15 cellular contexts compared by ENCODE assay signal in genomic region chr1:30762152-30762930, GRCh38. TPM values are rescaled to one million over a fixed set of nuclear protein-coding genes. Genes with fewer than 3 reads are reported as not detected.
A peak's percentile ranks its signal among the peaks of the same experiment; 100 is the strongest.
DNase-seq lines count a peak whose midpoint lies in the region; ATAC-seq, FAIRE-seq and TF ChIP-seq lines count a peak whose summit lies in the region.
"Had no signal": no experiment of that assay in that cellular context is flagged by ENCODE, and none has a peak within 500 bp of the region (broad histone marks: within the 10 kb centered on the region; RNA-seq: fewer than 3 reads in every experiment).

No MANE protein-coding gene starts in this region.

- H3K9ac ChIP-seq in KMS-11 (no peak overlapping the region), GM12878 (ENCODE audit: control insufficient read depth, insufficient read depth, low read length) (peak overlapping the region; percentile 49)

- no peaks in the 10 kb centered on the region for H3K9me3 ChIP-seq in GM12878 (replicated peaks; ENCODE audit: control insufficient read depth, insufficient read depth, low read length)
- H3K9me3 ChIP-seq: SJSA1 had no signal

- SMC1A ChIA-PET in GM12878 (lab: Charles Lee; ENCODE audit: uncharacterized antibody, unreplicated experiment): interaction anchor here (16.4 to 24.8 kb wide), 3 partner anchors 14 to 34 kb away, joined by 248 to 556 read pairs (median 440); partner anchors contain the start of gene MATN1

- no peak overlapping the region for H3K4me3 ChIP-seq in KMS-11 (IDR thresholded peaks at IDR 0.05; ENCODE audit: insufficient read depth, low read depth, low read length)
- peak overlapping the region; percentile 9; the same call in 1 of the 2 replicates for H3K4me3 ChIP-seq in GM12878
- no peak overlapping the region for H3K4me3 ChIP-seq in skin epidermis
- H3K4me3 ChIP-seq: SJSA1 had no signal

- TF ChIP-seq RAD21 in GM12878 (IDR thresholded peaks at IDR 0.05; ENCODE audit: insufficient read depth, low read depth, low read length): no peak

- no peak overlapping the region for H3K27ac ChIP-seq in KMS-11
- H3K27ac ChIP-seq in GM12878 (ENCODE audit: control insufficient read depth, insufficient read depth): peak overlapping the region; percentile 87
- peak overlapping the region in 11 of 21 experiments; percentile 14 to 99 (median 42) for H3K27ac ChIP-seq in skin epidermis
- H3K27ac ChIP-seq: 22Rv1, SJSA1 had no signal

- H3K27me3 Mint-ChIP-seq in T-helper 1 cell treated with Interleukin-12 subunit alpha and Interleukin-12 subunit beta and Interleukin-4 antibody, amounts not matched to agents 30 μg/mL and 1 μg/mL, for 36 hours (ENCODE audit: low read depth): no peaks in the 10 kb centered on the region
- H3K27me3 Mint-ChIP-seq in mesothelial cell of epicardium (ENCODE audit: low read depth): no peaks in the 10 kb centered on the region

- H3K4me3 Mint-ChIP-seq in T-helper 1 cell treated with Interleukin-12 subunit alpha and Interleukin-12 subunit beta and Interleukin-4 antibody, amounts not matched to agents 30 μg/mL and 1 μg/mL, for 36 hours: no peak overlapping the region
- no peak overlapping the region for H3K4me3 Mint-ChIP-seq in mesothelial cell of epicardium
- H3K4me3 Mint-ChIP-seq: WTC11 had no signal

- H3K4me1 ChIP-seq in KMS-11 (ENCODE audit: low read depth, poor library complexity, severe bottlenecking): peaks cover 26% of the 10 kb centered on the region
- H3K4me1 ChIP-seq in GM12878 (ENCODE audit: control insufficient read depth, insufficient read depth, low read length): peaks cover 86% of the 10 kb centered on the region

- ATAC-seq in GM12878 (peak; percentile 30), GM21526 (IDR thresholded peaks at IDR 0.05; ENCODE audit: low FRiP score, unreplicated experiment) (no peak)
- ATAC-seq: HCT116, WTC11 had no signal

- POLR2A ChIA-PET in GM12878 (lab: Charles Lee): interaction anchor here (0.8 to 20.6 kb wide), 7 partner anchors 16 to 44 kb away, joined by 3 to 741 read pairs (median 6); no protein-coding TSS in a partner anchor

- H3K36me3 Mint-ChIP-seq in T-helper 1 cell treated with Interleukin-12 subunit alpha and Interleukin-12 subunit beta and Interleukin-4 antibody, amounts not matched to agents 30 μg/mL and 1 μg/mL, for 36 hours (ENCODE audit: low read depth): no peaks in the 10 kb centered on the region
- H3K36me3 Mint-ChIP-seq in mesothelial cell of epicardium: no peaks in the 10 kb centered on the region

- peaks cover 54% of the 10 kb centered on the region for H3K4me1 Mint-ChIP-seq in T-helper 1 cell treated with Interleukin-12 subunit alpha and Interleukin-12 subunit beta and Interleukin-4 antibody, amounts not matched to agents 30 μg/mL and 1 μg/mL, for 36 hours (ENCODE audit: low read depth)
- H3K4me1 Mint-ChIP-seq in mesothelial cell of epicardium: peaks cover 5% of the 10 kb centered on the region

- in situ Hi-C loops in GM12878 (cut with MboI): no loop called here

- WGBS in GM12878 (ENCODE audit: insufficient coverage, insufficient replicate concordance, low lambda C conversion rate, missing lambda C conversion rate): 14% methylated on average over 6 of the region's 6 CpGs

- no peaks in the 10 kb centered on the region; the same call in 1 of the 2 replicates for H3K27me3 ChIP-seq in KMS-11 (ENCODE audit: insufficient read depth, low read depth)
- H3K27me3 ChIP-seq in GM12878 (replicated peaks in 1 of 2; ENCODE audit: control insufficient read depth in 2 of 2, insufficient read depth in 2 of 2, low read length in 1 of 2): no peaks in the 10 kb centered on the region
- H3K27me3 ChIP-seq: SJSA1 had no signal

- no peak for TF ChIP-seq CTCF in KMS-11 (conservative IDR thresholded peaks at IDR 0.05; ENCODE audit: low read depth, low read length)
- no peak for TF ChIP-seq CTCF in GM12878 (IDR thresholded peaks at IDR 0.05 in 2 of 3, conservative IDR thresholded peaks at IDR 0.05 in 1 of 3; ENCODE audit: control insufficient read depth in 2 of 3, extremely low read depth in 1 of 3, insufficient read depth in 1 of 3, low read depth in 3 of 3, low read length in 3 of 3)
- no peak for TF ChIP-seq CTCF in mesothelial cell of epicardium (IDR thresholded peaks at IDR 0.05; ENCODE audit: unreplicated experiment)

- peak overlapping the region; percentile 77 for H3K27ac Mint-ChIP-seq in T-helper 1 cell treated with Interleukin-12 subunit alpha and Interleukin-12 subunit beta and Interleukin-4 antibody, amounts not matched to agents 30 μg/mL and 1 μg/mL, for 36 hours
- no peak overlapping the region for H3K27ac Mint-ChIP-seq in mesothelial cell of epicardium
- H3K27ac Mint-ChIP-seq: WTC11 had no signal

- CTCF ChIA-PET in GM12878 (lab: Yijun Ruan, JAX): interaction anchor here (0.8 to 7.0 kb wide), 11 partner anchors 8 to 166 kb away, joined by 3 to 72 read pairs (median 4); partner anchors contain the start of gene MATN1

- H3K9me3 Mint-ChIP-seq in T-helper 1 cell treated with Interleukin-12 subunit alpha and Interleukin-12 subunit beta and Interleukin-4 antibody, amounts not matched to agents 30 μg/mL and 1 μg/mL, for 36 hours: no peaks in the 10 kb centered on the region
- H3K9me3 Mint-ChIP-seq in mesothelial cell of epicardium: no peaks in the 10 kb centered on the region

- no peaks in the 10 kb centered on the region for H3K36me3 ChIP-seq in KMS-11 (ENCODE audit: insufficient read depth)
- H3K36me3 ChIP-seq in GM12878 (ENCODE audit: control insufficient read depth in 2 of 2, insufficient read depth in 2 of 2, low read length in 1 of 2): no peaks in the 10 kb centered on the region
- H3K36me3 ChIP-seq: SJSA1 had no signal

- peak; percentile 4; the same call in 1 of the 2 replicates for TF ChIP-seq POLR2A in GM12878 (IDR thresholded peaks at IDR 0.05; ENCODE audit: low read depth, low read length)

- H3K79me2 ChIP-seq in KMS-11 (ENCODE audit: insufficient read depth, low read depth) (peaks cover 4% of the 10 kb centered on the region; the same call in 1 of the 2 replicates), GM12878 (ENCODE audit: control insufficient read depth, insufficient read depth, low read length) (peaks cover 58% of the 10 kb centered on the region)

- intact Hi-C loops in GM12878 (cut with micrococcal nuclease; ENCODE audit: unreplicated experiment): no loop called here

- H4K20me1 ChIP-seq in KMS-11 (ENCODE audit: insufficient read depth) (no peaks in the 10 kb centered on the region), GM12878 (ENCODE audit: control insufficient read depth, insufficient read depth) (no peaks in the 10 kb centered on the region)

- H2AFZ ChIP-seq in KMS-11 (ENCODE audit: low read depth) (no peak overlapping the region), GM12878 (ENCODE audit: control insufficient read depth, low read depth, low read length) (peak overlapping the region; percentile 24; the same call in 1 of the 2 replicates)

- FAIRE-seq in GM12878 (lab: Jason Lieb, UNC): no peak
- no peak for FAIRE-seq in RCC 7860 (lab: Jason Lieb, UNC)
- FAIRE-seq: D721Med had no signal

- peak in 1 of 2 experiments; percentile 39; a peak in 1 of 4 replicates for TF ChIP-seq EP300 in GM12878 (IDR thresholded peaks at IDR 0.05; ENCODE audit: borderline replicate concordance in 1 of 2, control insufficient read depth in 1 of 2, low read depth in 2 of 2, low read length in 2 of 2)

- H3K4me2 ChIP-seq in KMS-11 (0 out of 2 replicates have a peak overlapping the region, but pooled peaks have one; percentile 9), GM12878 (ENCODE audit: control insufficient read depth, insufficient read depth) (peak overlapping the region; percentile 75)

- DNase-seq in T-helper 1 cell: no peak
- no peak for DNase-seq in GM12878 (ENCODE audit: low read depth, low spot score)
- no peak for DNase-seq in RCC 7860 (ENCODE audit: low spot score)
- no peak for DNase-seq in mesothelial cell of epicardium (ENCODE audit: low spot score in 2 of 2, unreplicated experiment in 2 of 2)
- DNase-seq: cortex of kidney had no signal

- no TSS peak for BruUV-seq in GM12878 (replicated peaks; lab: Mats Ljungman, UMichigan)

- RAD21 ChIA-PET in GM12878 (lab: Charles Lee; ENCODE audit: unreplicated experiment): interaction anchor here (0.8 to 17.1 kb wide), 5 partner anchors 12 to 42 kb away, joined by 4 to 462 read pairs (median 198); no protein-coding TSS in a partner anchor

RNA-seq across cellular contexts. Expression of gene LAPTM5, which starts 4.8 kb away (rescaled TPM):
- 345 and 349 TPM in 2 replicates for total RNA-seq in GM12878 (2013; cell fraction: nucleolus; rRNA removed)
- total RNA-seq in GM12878 (2014; rRNA removed): 360 and 370 TPM in 2 replicates
- 423 and 431 TPM in 2 replicates for total RNA-seq in GM12878 (2014; rRNA removed; fragmentation: Illumina TruSeq; extraction: Trizol)
- 740 and 758 TPM in 2 replicates for total RNA-seq in GM12878 (2021)
- polyA plus RNA-seq in GM12878 (2011; ENCODE audit: low read depth): 582 TPM
- 411 and 682 TPM in 2 replicates for polyA plus RNA-seq in GM12878 (2011; rRNA removed)
- 985 and 1,156 TPM in 2 replicates for polyA plus RNA-seq in GM12878 (2011; cell fraction: cytosol; rRNA removed)
- polyA plus RNA-seq in GM12878 (2011; cell fraction: nucleus; rRNA removed): 492 and 615 TPM in 2 replicates
- 791 and 943 TPM in 2 replicates for polyA plus RNA-seq in GM12878 (2012)
- 972 and 1,013 TPM in 2 replicates for polyA plus RNA-seq in GM12878 (2014; fragmentation: Illumina TruSeq; extraction: Trizol)
- 10 to 100 TPM; 24.1 to 48.8 TPM for polyA plus RNA-seq in GM12878 (2014; fragmentation: Nextera tagmentation; extraction: Ambion mirVana)
- 675 and 692 TPM in 2 replicates for polyA plus RNA-seq in GM12878 (2014; rRNA removed)
- polyA plus RNA-seq in GM12878 (2016; fragmentation: Nextera tagmentation; extraction: Ambion mirVana): 1,000 to 10,000 TPM in 1 of 2 experiments, 100 to 1,000 TPM in 1; 977 to 1,034 TPM
- 1,330 and 1,556 TPM in 2 replicates for polyA minus RNA-seq in GM12878 (2011; rRNA and poly(A)+ RNA removed)
- 364 and 402 TPM in 2 replicates for polyA minus RNA-seq in GM12878 (2011; cell fraction: cytosol; rRNA and poly(A)+ RNA removed)
- 131 and 171 TPM in 2 replicates for polyA minus RNA-seq in GM12878 (2011; cell fraction: nucleus; rRNA and poly(A)+ RNA removed)
- 0.11 TPM in 1 of 3 replicates, not detected in the others for total RNA-seq in mesothelial cell of epicardium
- total RNA-seq: renal cortical epithelial cell, SJSA1 had no signal

RNA-seq across cellular contexts. Expression of gene MATN1, which starts 39.0 kb away (rescaled TPM):
- total RNA-seq in GM12878 (2013; cell fraction: nucleolus; rRNA removed): 0.51 and 1.9 TPM in 2 replicates
- total RNA-seq in GM12878 (2014; rRNA removed) (0.11 and 0.27 TPM in 2 replicates), GM12878 (2014; rRNA removed; fragmentation: Illumina TruSeq; extraction: Trizol) (0.04 TPM in 1 of 2 replicates, not detected in the other), GM12878 (2021) (0.21 and 0.24 TPM in 2 replicates), mesothelial cell of epicardium (4.0 to 5.6 TPM (median 4.9 TPM) in 3 replicates)
- polyA plus RNA-seq in GM12878 (2011; ENCODE audit: low read depth): 0.31 TPM
- polyA plus RNA-seq in GM12878 (2011; rRNA removed) (0.36 and 0.50 TPM in 2 replicates), GM12878 (2014; fragmentation: Illumina TruSeq; extraction: Trizol) (0.07 and 0.11 TPM in 2 replicates), GM12878 (2014; fragmentation: Nextera tagmentation; extraction: Ambion mirVana) (under 1 TPM in 1 of 2 experiments, not detected in 1; 0.07 TPM), GM12878 (2014; rRNA removed) (0.10 and 0.46 TPM in 2 replicates), GM12878 (2016; fragmentation: Nextera tagmentation; extraction: Ambion mirVana) (under 1 TPM; 0.09 to 0.44 TPM)
- 0.67 and 0.77 TPM in 2 replicates for polyA plus RNA-seq in GM12878 (2011; cell fraction: cytosol; rRNA removed)
- polyA plus RNA-seq in GM12878 (2011; cell fraction: nucleus; rRNA removed): 1.5 and 2.1 TPM in 2 replicates
- 0.48 and 0.60 TPM in 2 replicates for polyA plus RNA-seq in GM12878 (2012)
- polyA minus RNA-seq in GM12878 (2011; rRNA and poly(A)+ RNA removed): 0.22 and 0.72 TPM in 2 replicates
- not detected in 2 replicates for polyA minus RNA-seq in GM12878 (2011; cell fraction: cytosol; rRNA and poly(A)+ RNA removed)
- 0.67 and 1.3 TPM in 2 replicates for polyA minus RNA-seq in GM12878 (2011; cell fraction: nucleus; rRNA and poly(A)+ RNA removed)
- total RNA-seq: renal cortical epithelial cell had no signal

Comparison
In these comparisons a context has a peak if more than half of its experiments do, and no peak if none do; other contexts are left out.
1. RNA of gene LAPTM5, which starts 4.8 kb away (total RNA-seq): 345 to 758 TPM in GM12878; 0.11 TPM in mesothelial cell of epicardium; every median in the first group is over 100 times any median in the second.